Comparison of ENCODE assay signal across 13 cellular contexts in the genomic region with DNA sequence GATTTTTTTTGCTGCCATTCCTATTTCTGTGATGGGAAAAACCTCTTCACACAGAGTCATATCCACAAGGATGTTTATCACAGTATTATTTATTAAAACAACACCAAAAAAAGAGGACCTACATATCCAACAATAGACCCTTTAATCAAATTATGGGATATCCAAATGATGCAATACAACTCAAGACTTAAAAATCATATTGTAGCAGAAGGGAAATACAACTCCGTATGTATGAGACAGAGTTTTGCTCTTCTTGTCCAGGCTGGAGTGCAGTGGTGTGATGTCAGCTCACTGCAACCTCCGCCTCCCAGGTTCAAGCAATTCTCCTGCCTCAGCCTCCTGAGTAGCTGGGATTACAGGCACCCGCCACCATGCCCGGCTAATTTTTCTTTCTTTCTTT. TPM values are rescaled to one million over a fixed set of nuclear protein-coding genes. Genes with fewer than 3 reads are reported as not detected.
DNase-seq lines count a peak whose midpoint lies in the region; ATAC-seq, FAIRE-seq and TF ChIP-seq lines count a peak whose summit lies in the region.
"Not testable (repeated sequence)": the region's sequence is repeated elsewhere in the genome, so short reads cannot be mapped to it uniquely, and the experiment has no call there.
"Had no signal": no experiment of that assay in that cellular context is flagged by ENCODE, and none has a peak within 500 bp of the region (broad histone marks: within the 10 kb centered on the region; RNA-seq: fewer than 3 reads in every experiment).

No MANE protein-coding gene starts in this region.

- dilution Hi-C loops in IMR-90 (cut with HindIII; ENCODE audit: low sequenced_read_pairs, unreplicated experiment) = not testable (repeated sequence)

- not testable (repeated sequence) for DNase-seq in IMR-90; PC-3; K562 (ENCODE audit: extremely low read depth in 1 of 4, low spot score in 3 of 4); heart right ventricle; osteoblast (ENCODE audit: insufficient read length, low spot score, missing footprints); thyroid gland

- not testable (repeated sequence) for H3K4ac ChIP-seq in IMR-90 (ENCODE audit: low read depth, low read length)

- H3K27ac ChIP-seq in IMR-90 (ENCODE audit: insufficient read depth, low read length); PC-3 (ENCODE audit: low read length); K562 (ENCODE audit: extremely low read depth, low read depth, low read length); osteoblast (ENCODE audit: low read depth, low read length): not testable (repeated sequence)
- peak overlapping the region in 9 of 10 donors; percentile 33 to 80 (median 55) for H3K27ac ChIP-seq in heart right ventricle
- peak overlapping the region; percentile 14 to 65 (median 53) for H3K27ac ChIP-seq in thyroid gland

- H4K5ac ChIP-seq in IMR-90 (ENCODE audit: low read depth, low read length) = not testable (repeated sequence)

- H3K79me1 ChIP-seq in IMR-90 (ENCODE audit: low read depth in 1 of 2, low read length in 2 of 2) = not testable (repeated sequence)

- not testable (repeated sequence) for H3K27me3 ChIP-seq in IMR-90 (ENCODE audit: control insufficient read depth, insufficient read depth, low read length); PC-3 (ENCODE audit: low read length); K562 (ENCODE audit: control insufficient read depth in 2 of 2, insufficient read depth in 2 of 2, low read length in 2 of 2); heart right ventricle; osteoblast (ENCODE audit: insufficient read depth, low read length); thyroid gland

- not testable (repeated sequence) for H2AK5ac ChIP-seq in IMR-90 (ENCODE audit: low read depth, low read length)

- H2BK15ac ChIP-seq in IMR-90 (ENCODE audit: low read depth, low read length) = peak overlapping the region; percentile 33; the same call in 1 of the 3 replicates

- not testable (repeated sequence) for H3K9me3 ChIP-seq in IMR-90 (ENCODE audit: control insufficient read depth, insufficient read depth, low read length); PC-3 (ENCODE audit: low read length); K562 (replicated peaks; ENCODE audit: control insufficient read depth, insufficient read depth, low read depth, low read length); heart right ventricle; osteoblast (ENCODE audit: low read depth, low read length); thyroid gland

- not testable (repeated sequence) for H3K79me2 ChIP-seq in PC-3 (ENCODE audit: low read length); K562 (ENCODE audit: control insufficient read depth, insufficient read depth, low read length); osteoblast (ENCODE audit: insufficient read depth, low read length)

- TF ChIP-seq RAD21 in IMR-90 (IDR thresholded peaks at IDR 0.05; ENCODE audit: low read length); K562 (CRISPR knock-in tag; conservative IDR thresholded peaks at IDR 0.05 in 1 of 2, IDR thresholded peaks at IDR 0.05 in 1 of 2): not testable (repeated sequence)

- CTCF ChIA-PET in IMR-90 (lab: Yijun Ruan, JAX); PC-3 (lab: Charles Lee); K562 (lab: Yijun Ruan, JAX; ENCODE audit: low intra/inter-chr PET ratio): not testable (repeated sequence)

- H2BK5ac ChIP-seq in IMR-90 (ENCODE audit: low read depth, low read length, poor library complexity, severe bottlenecking) = not testable (repeated sequence)

- H2AFZ ChIP-seq in IMR-90 (replicated peaks; ENCODE audit: low read length, poor library complexity) = not testable (repeated sequence)
- peak overlapping the region; percentile 44 for H2AFZ ChIP-seq in PC-3 (ENCODE audit: low read length)
- peak overlapping the region; percentile 85 for H2AFZ ChIP-seq in K562 (ENCODE audit: low read depth, low read length)
- peak overlapping the region; percentile 48 for H2AFZ ChIP-seq in osteoblast (ENCODE audit: low read length)

- WGBS in IMR-90 (ENCODE audit: extremely low coverage in 2 of 2, insufficient read length in 1 of 2), 2 experiments = no CpG with 5 or more reads among the region's 4 CpGs
- 62% methylated on average over 2 of the region's 4 CpGs for WGBS in K562 (ENCODE audit: insufficient coverage, low coverage, missing lambda C conversion rate)
- 65 to 66% methylated on average over 4 of the region's 4 CpGs for WGBS in heart right ventricle, 2 donors
- WGBS in thyroid gland, 2 donors = 70 to 76% methylated on average over 4 of the region's 4 CpGs

- H2BK120ac ChIP-seq in IMR-90 (ENCODE audit: low read depth, low read length) = not testable (repeated sequence)

- not testable (repeated sequence) for FAIRE-seq in K562 (lab: Jason Lieb, UNC)

- not testable (repeated sequence) for H2BK20ac ChIP-seq in IMR-90 (ENCODE audit: low read depth, low read length)

- TF ChIP-seq CTCF in IMR-90 (conservative IDR thresholded peaks at IDR 0.05; ENCODE audit: low read depth, low read length); PC-3 (conservative IDR thresholded peaks at IDR 0.05; ENCODE audit: low read depth, low read length); K562 (IDR thresholded peaks at IDR 0.05 in 2 of 3, conservative IDR thresholded peaks at IDR 0.05 in 1 of 3; ENCODE audit: insufficient read depth in 2 of 3, low read depth in 1 of 3, low read length in 3 of 3); heart right ventricle (IDR thresholded peaks at IDR 0.05); osteoblast (IDR thresholded peaks at IDR 0.05; ENCODE audit: extremely low read depth, low read depth, low read length); thyroid gland (IDR thresholded peaks at IDR 0.05): not testable (repeated sequence)

- TF ChIP-seq EP300 in K562 (IDR thresholded peaks at IDR 0.05; ENCODE audit: low read length) = not testable (repeated sequence)

- H3K36me3 ChIP-seq in IMR-90 (ENCODE audit: control insufficient read depth, insufficient read depth, low read length); PC-3 (ENCODE audit: low read depth, low read length); K562 (ENCODE audit: control insufficient read depth, insufficient read depth, low read length); heart right ventricle; osteoblast (ENCODE audit: insufficient read depth, low read length); thyroid gland: not testable (repeated sequence)

- not testable (repeated sequence) for H3K18ac ChIP-seq in IMR-90 (ENCODE audit: low read depth, low read length)

- H3K4me2 ChIP-seq in IMR-90 (ENCODE audit: low read depth, low read length); PC-3 (ENCODE audit: low read length): not testable (repeated sequence)
- 0 out of 2 replicates have a peak overlapping the region, but pooled peaks have one; percentile 41 for H3K4me2 ChIP-seq in K562 (ENCODE audit: insufficient read depth, low read length)
- H3K4me2 ChIP-seq in osteoblast (ENCODE audit: insufficient read depth, low read length) = peak overlapping the region; percentile 54

- not testable (repeated sequence) for H4K91ac ChIP-seq in IMR-90 (ENCODE audit: insufficient read depth, low read depth, low read length)

- intact Hi-C loops in IMR-90 (cut with micrococcal nuclease); PC-3 (cut with micrococcal nuclease); K562 (cut with micrococcal nuclease); thyroid gland (cut with DNase I): not testable (repeated sequence)
- intact Hi-C loops in heart right ventricle (cut with DNase I) = loop anchor here in 1 of 10 donors (10.0 kb wide), 1 partner anchor 362 kb away; no protein-coding TSS in a partner anchor

- H3K14ac ChIP-seq in IMR-90 (replicated peaks; ENCODE audit: low read depth, low read length) = not testable (repeated sequence)

- H4K8ac ChIP-seq in IMR-90 (ENCODE audit: low read depth in 2 of 2, low read length in 2 of 2) = not testable (repeated sequence)

- not testable (repeated sequence) for H3K4me3 ChIP-seq in IMR-90 (ENCODE audit: insufficient read depth, low read depth, low read length); PC-3 (ENCODE audit: low read length); K562; heart right ventricle; osteoblast (ENCODE audit: insufficient read depth, low read length); thyroid gland (replicated peaks in 1 of 3)

- not testable (repeated sequence) for H4K20me1 ChIP-seq in IMR-90 (ENCODE audit: insufficient read depth, low read length); PC-3 (ENCODE audit: low read length); K562 (replicated peaks; ENCODE audit: control insufficient read depth, insufficient read depth, low read length); osteoblast (ENCODE audit: insufficient read depth, low read length)

- POLR2A ChIA-PET in IMR-90 (lab: Charles Lee; ENCODE audit: unreplicated experiment); PC-3 (lab: Charles Lee; ENCODE audit: unreplicated experiment): not testable (repeated sequence)
- POLR2A ChIA-PET in K562 (lab: Yijun Ruan, JAX) = interaction anchor here (1.4 kb wide), 1 partner anchor 28 kb away, joined by 3 read pairs; no protein-coding TSS in a partner anchor

- H3K9me1 ChIP-seq in IMR-90 (ENCODE audit: insufficient read depth, low read length); K562 (ENCODE audit: control insufficient read depth, insufficient read depth, low read length): not testable (repeated sequence)

- in situ Hi-C loops in IMR-90 (cut with MboI; ENCODE audit: low sequenced_read_pairs); K562 (cut with MboI): not testable (repeated sequence)

- H3K9me2 ChIP-seq in PC-3 (replicated peaks; ENCODE audit: low read length) = not testable (repeated sequence)

- BruUV-seq in IMR-90 (replicated peaks; lab: Mats Ljungman, UMichigan); PC-3 (replicated peaks; lab: Mats Ljungman, UMichigan); K562 (replicated peaks; lab: Mats Ljungman, UMichigan): not testable (repeated sequence)

- not testable (repeated sequence) for ATAC-seq in IMR-90 (ENCODE audit: low read depth); PC-3; heart right ventricle
- peak; percentile 21; the same call in 1 of the 3 replicates for ATAC-seq in K562

- not testable (repeated sequence) for H2AK9ac ChIP-seq in IMR-90 (replicated peaks; ENCODE audit: low read depth, low read length, poor library complexity)

- TF ChIP-seq POLR2A in IMR-90 (IDR thresholded peaks at IDR 0.05; ENCODE audit: low read depth, low read length); K562 (conservative IDR thresholded peaks at IDR 0.05); thyroid gland (IDR thresholded peaks at IDR 0.05): not testable (repeated sequence)

- H3K23ac ChIP-seq in IMR-90 (ENCODE audit: low read depth, low read length) = not testable (repeated sequence)

- not testable (repeated sequence) for H3K9ac ChIP-seq in IMR-90 (ENCODE audit: low read depth, low read length); PC-3 (ENCODE audit: low read length); K562 (ENCODE audit: insufficient read depth in 1 of 2, low read depth in 2 of 2, low read length in 2 of 2)

- H3F3A ChIP-seq in PC-3 (ENCODE audit: low read length, unreplicated experiment) = not testable (repeated sequence)

- H3K4me1 ChIP-seq in IMR-90 (ENCODE audit: control insufficient read depth, insufficient read depth, low read length) = peaks cover 13% of the 10 kb centered on the region; the same call in 1 of the 2 replicates
- H3K4me1 ChIP-seq in PC-3 (ENCODE audit: insufficient read depth, low read length); osteoblast (ENCODE audit: insufficient read depth, low read length): not testable (repeated sequence)
- H3K4me1 ChIP-seq in K562 (replicated peaks in 1 of 2; ENCODE audit: control insufficient read depth in 2 of 2, insufficient read depth in 2 of 2, low read length in 2 of 2) = peaks cover 6 to 14% of the 10 kb centered on the region in 2 experiments; a peak in 4 of 5 replicates
- H3K4me1 ChIP-seq in heart right ventricle = peaks cover 9 to 48% (median 40%) of the 10 kb centered on the region in 9 donors
- peaks cover 19 to 41% of the 10 kb centered on the region in 2 donors for H3K4me1 ChIP-seq in thyroid gland

- not testable (repeated sequence) for H3K56ac ChIP-seq in IMR-90 (ENCODE audit: extremely low read depth, insufficient read depth, low read length)

RNA-seq across cellular contexts. Expression of a gene that starts 9.9 kb away (rescaled TPM):
- total RNA-seq in IMR-90 (2012; rRNA removed) (0.72 and 1.1 TPM in 2 replicates), PC-3 (2014; rRNA removed) (16.0 and 17.9 TPM in 2 replicates), K562 (2014; rRNA removed) (10.6 and 11.1 TPM in 2 replicates), K562 (2014; rRNA removed; fragmentation: Illumina TruSeq; extraction: Trizol) (8.1 and 8.2 TPM in 2 replicates), K562 (2015; rRNA removed; fragmentation: Illumina TruSeq; extraction: Trizol) (5.7 and 5.8 TPM in 2 replicates), K562 (2021) (13.6 and 15.5 TPM in 2 replicates), heart right ventricle (10 to 100 TPM; 14.5 to 27.0 (median 21.9) TPM), osteoblast (0.29 and 0.36 TPM in 2 replicates), thyroid gland (10 to 100 TPM in 2 of 4 donors, 1 to 10 TPM in 2; 5.7 to 16.4 (median 9.5) TPM)
- polyA plus RNA-seq in IMR-90 (2012; rRNA removed) (1.2 and 1.7 TPM in 2 replicates), K562 (2011; rRNA removed) (6.8 and 8.3 TPM in 2 replicates), K562 (2014; fragmentation: Illumina TruSeq; extraction: Trizol) (7.7 and 8.6 TPM in 2 replicates), K562 (2014; fragmentation: Nextera tagmentation; extraction: Ambion mirVana) (1 to 10 TPM in 1 of 2 experiments, under 1 TPM in 1; 0.91 to 1.8 TPM), K562 (2014; rRNA removed) (10.2 and 11.6 TPM in 2 replicates), heart right ventricle (10 to 100 TPM; 10.3 to 27.1 TPM)
- 0.44 and 0.67 TPM in 2 replicates for polyA plus RNA-seq in IMR-90 (2012; cell fraction: cytosol; rRNA removed)
- 3.6 and 5.3 TPM in 2 replicates for polyA plus RNA-seq in IMR-90 (2012; cell fraction: nucleus; rRNA removed; ENCODE audit: low replicate concordance)
- 43.9 and 107 TPM in 2 replicates for total RNA-seq in K562 (2011; cell fraction: chromatin; rRNA removed; ENCODE audit: low replicate concordance)
- total RNA-seq in K562 (2011; cell fraction: nucleolus; rRNA removed) = 48.3 and 51.7 TPM in 2 replicates
- 33.6 and 36.7 TPM in 2 replicates for total RNA-seq in K562 (2011; cell fraction: nucleoplasm; rRNA removed)
- polyA plus RNA-seq in K562 (2011; cell fraction: cytosol; rRNA removed) = 4.3 and 6.7 TPM in 2 replicates
- polyA plus RNA-seq in K562 (2011; cell fraction: nucleus; rRNA removed) = 19.3 and 36.6 TPM in 2 replicates
- polyA plus RNA-seq in K562 (2012) = 5.5 and 6.8 TPM in 2 replicates
- polyA minus RNA-seq in K562 (2011; rRNA and poly(A)+ RNA removed) = 10.8 and 14.4 TPM in 2 replicates
- 4.2 and 4.9 TPM in 2 replicates for polyA minus RNA-seq in K562 (2011; cell fraction: cytosol; rRNA and poly(A)+ RNA removed)
- polyA minus RNA-seq in K562 (2011; cell fraction: nucleus; rRNA and poly(A)+ RNA removed) = 12.8 and 15.6 TPM in 2 replicates

RNA-seq across cellular contexts. Expression of a gene that starts 22.5 kb away (rescaled TPM):
- 0.28 and 0.36 TPM in 2 replicates for total RNA-seq in IMR-90 (2012; rRNA removed)
- polyA plus RNA-seq in IMR-90 (2012; rRNA removed) = 0.39 and 0.42 TPM in 2 replicates
- polyA plus RNA-seq in IMR-90 (2012; cell fraction: cytosol; rRNA removed) = 0.21 and 1.0 TPM in 2 replicates
- polyA plus RNA-seq in IMR-90 (2012; cell fraction: nucleus; rRNA removed; ENCODE audit: low replicate concordance) = 0.28 and 0.52 TPM in 2 replicates
- total RNA-seq in PC-3 (2014; rRNA removed) = 0.26 and 1.5 TPM in 2 replicates
- total RNA-seq in K562 (2011; cell fraction: chromatin; rRNA removed; ENCODE audit: low replicate concordance) = 0.23 and 0.65 TPM in 2 replicates
- total RNA-seq in K562 (2011; cell fraction: nucleolus; rRNA removed) = 0.79 and 1.2 TPM in 2 replicates
- total RNA-seq in K562 (2011; cell fraction: nucleoplasm; rRNA removed) = 0.51 and 0.69 TPM in 2 replicates
- total RNA-seq in K562 (2014; rRNA removed) = 0.18 and 0.90 TPM in 2 replicates
- total RNA-seq in K562 (2014; rRNA removed; fragmentation: Illumina TruSeq; extraction: Trizol) = 0.22 and 0.32 TPM in 2 replicates
- total RNA-seq in K562 (2015; rRNA removed; fragmentation: Illumina TruSeq; extraction: Trizol) = 0.11 and 0.34 TPM in 2 replicates
- total RNA-seq in K562 (2021) = 0.29 and 0.44 TPM in 2 replicates
- polyA plus RNA-seq in K562 (2011; rRNA removed) = 0.14 and 0.20 TPM in 2 replicates
- polyA plus RNA-seq in K562 (2011; cell fraction: cytosol; rRNA removed) = 0.03 and 0.07 TPM in 2 replicates
- polyA plus RNA-seq in K562 (2011; cell fraction: nucleus; rRNA removed) = 0.06 and 0.31 TPM in 2 replicates
- 0.10 and 0.29 TPM in 2 replicates for polyA plus RNA-seq in K562 (2012)
- polyA plus RNA-seq in K562 (2014; fragmentation: Illumina TruSeq; extraction: Trizol) = 0.18 and 0.54 TPM in 2 replicates
- under 1 TPM; 0.04 to 0.07 TPM for polyA plus RNA-seq in K562 (2014; fragmentation: Nextera tagmentation; extraction: Ambion mirVana)
- 0.30 and 0.66 TPM in 2 replicates for polyA plus RNA-seq in K562 (2014; rRNA removed)
- 0.06 and 0.14 TPM in 2 replicates for polyA minus RNA-seq in K562 (2011; rRNA and poly(A)+ RNA removed)
- polyA minus RNA-seq in K562 (2011; cell fraction: cytosol; rRNA and poly(A)+ RNA removed) = not detected in 2 replicates
- 0.22 and 0.40 TPM in 2 replicates for polyA minus RNA-seq in K562 (2011; cell fraction: nucleus; rRNA and poly(A)+ RNA removed)
- total RNA-seq in heart right ventricle = 10 to 100 TPM in 1 of 10 donors, 1 to 10 TPM in 9; 2.1 to 22.5 (median 6.1) TPM
- 10 to 100 TPM in 1 of 2 donors, 1 to 10 TPM in 1; 6.8 to 12.2 TPM for polyA plus RNA-seq in heart right ventricle
- total RNA-seq in osteoblast = 16.3 and 24.5 TPM in 2 replicates
- 10 to 100 TPM; 34.4 to 68.8 (median 61.0) TPM for total RNA-seq in thyroid gland
- total RNA-seq: CD4-positive, alpha-beta memory T cell had no signal

RNA-seq across cellular contexts. Expression of a gene that starts 51.2 kb away (rescaled TPM):
- total RNA-seq in IMR-90 (2012; rRNA removed) (58.6 and 63.0 TPM in 2 replicates), PC-3 (2014; rRNA removed) (56.9 and 61.1 TPM in 2 replicates), K562 (2014; rRNA removed) (28.8 and 32.3 TPM in 2 replicates), K562 (2014; rRNA removed; fragmentation: Illumina TruSeq; extraction: Trizol) (45.1 and 45.4 TPM in 2 replicates), K562 (2015; rRNA removed; fragmentation: Illumina TruSeq; extraction: Trizol) (37.2 and 38.7 TPM in 2 replicates), K562 (2021) (61.3 and 67.5 TPM in 2 replicates), heart right ventricle (100 to 1,000 TPM; 179 to 273 (median 227) TPM), osteoblast (69.8 and 72.5 TPM in 2 replicates), thyroid gland (10 to 100 TPM; 80.9 to 91.6 (median 83.5) TPM)
- polyA plus RNA-seq in IMR-90 (2012; rRNA removed) (119 and 132 TPM in 2 replicates), K562 (2011; rRNA removed) (73.5 and 73.7 TPM in 2 replicates), K562 (2014; fragmentation: Illumina TruSeq; extraction: Trizol) (65.2 and 70.0 TPM in 2 replicates), K562 (2014; fragmentation: Nextera tagmentation; extraction: Ambion mirVana) (1 to 10 TPM; 3.0 to 9.0 TPM), K562 (2014; rRNA removed) (50.4 and 60.0 TPM in 2 replicates), heart right ventricle (10 to 100 TPM; 52.5 to 96.0 TPM)
- polyA plus RNA-seq in IMR-90 (2012; cell fraction: cytosol; rRNA removed) = 71.7 and 111 TPM in 2 replicates
- 85.7 and 132 TPM in 2 replicates for polyA plus RNA-seq in IMR-90 (2012; cell fraction: nucleus; rRNA removed; ENCODE audit: low replicate concordance)
- 96.4 and 101 TPM in 2 replicates for total RNA-seq in K562 (2011; cell fraction: chromatin; rRNA removed; ENCODE audit: low replicate concordance)
- 50.0 and 54.5 TPM in 2 replicates for total RNA-seq in K562 (2011; cell fraction: nucleolus; rRNA removed)
- 83.8 and 136 TPM in 2 replicates for total RNA-seq in K562 (2011; cell fraction: nucleoplasm; rRNA removed)
- 66.2 and 78.3 TPM in 2 replicates for polyA plus RNA-seq in K562 (2011; cell fraction: cytosol; rRNA removed)
- 98.3 and 111 TPM in 2 replicates for polyA plus RNA-seq in K562 (2011; cell fraction: nucleus; rRNA removed)
- polyA plus RNA-seq in K562 (2012) = 43.2 and 47.4 TPM in 2 replicates
- 65.5 and 79.8 TPM in 2 replicates for polyA minus RNA-seq in K562 (2011; rRNA and poly(A)+ RNA removed)
- polyA minus RNA-seq in K562 (2011; cell fraction: cytosol; rRNA and poly(A)+ RNA removed) = 30.1 and 31.2 TPM in 2 replicates
- polyA minus RNA-seq in K562 (2011; cell fraction: nucleus; rRNA and poly(A)+ RNA removed) = 28.5 and 42.7 TPM in 2 replicates

RNA-seq across cellular contexts. Expression of a gene that starts 57.0 kb away (rescaled TPM):
- total RNA-seq in IMR-90 (2012; rRNA removed) (not detected in 2 replicates), PC-3 (2014; rRNA removed) (not detected in 2 replicates), K562 (2014; rRNA removed) (not detected in 2 replicates), K562 (2014; rRNA removed; fragmentation: Illumina TruSeq; extraction: Trizol) (not detected in 2 replicates), K562 (2015; rRNA removed; fragmentation: Illumina TruSeq; extraction: Trizol) (not detected in 2 replicates), K562 (2021) (not detected in 2 replicates), heart right ventricle (not detected), osteoblast (not detected in 2 replicates), thyroid gland (not detected)
- polyA plus RNA-seq in IMR-90 (2012; rRNA removed) (not detected in 2 replicates), K562 (2011; rRNA removed) (not detected in 2 replicates), K562 (2014; fragmentation: Illumina TruSeq; extraction: Trizol) (not detected in 2 replicates), K562 (2014; fragmentation: Nextera tagmentation; extraction: Ambion mirVana) (not detected), K562 (2014; rRNA removed) (not detected in 2 replicates), heart right ventricle (not detected)
- not detected in 2 replicates for polyA plus RNA-seq in IMR-90 (2012; cell fraction: cytosol; rRNA removed)
- not detected in 2 replicates for polyA plus RNA-seq in IMR-90 (2012; cell fraction: nucleus; rRNA removed; ENCODE audit: low replicate concordance)
- not detected in 2 replicates for total RNA-seq in K562 (2011; cell fraction: chromatin; rRNA removed; ENCODE audit: low replicate concordance)
- not detected in 2 replicates for total RNA-seq in K562 (2011; cell fraction: nucleolus; rRNA removed)
- total RNA-seq in K562 (2011; cell fraction: nucleoplasm; rRNA removed) = not detected in 2 replicates
- polyA plus RNA-seq in K562 (2011; cell fraction: cytosol; rRNA removed) = not detected in 2 replicates
- not detected in 2 replicates for polyA plus RNA-seq in K562 (2011; cell fraction: nucleus; rRNA removed)
- polyA plus RNA-seq in K562 (2012) = 0.03 and 0.12 TPM in 2 replicates
- not detected in 2 replicates for polyA minus RNA-seq in K562 (2011; rRNA and poly(A)+ RNA removed)
- not detected in 2 replicates for polyA minus RNA-seq in K562 (2011; cell fraction: cytosol; rRNA and poly(A)+ RNA removed)
- not detected in 2 replicates for polyA minus RNA-seq in K562 (2011; cell fraction: nucleus; rRNA and poly(A)+ RNA removed)
- total RNA-seq: CD4-positive, alpha-beta memory T cell; MCF 10A; PC-9; Right ventricle myocardium inferior; RPMI7951; SJCRH30 had no signal
- polyA plus RNA-seq: AG04450 had no signal
